Comparison of ENCODE assay signal across 8 cellular contexts in genomic region chr1:112713466-112714312, GRCh38. TPM values are rescaled to one million over a fixed set of nuclear protein-coding genes. Genes with fewer than 3 reads are reported as not detected.
DNase-seq lines count a peak whose midpoint lies in the region; TF ChIP-seq lines count a peak whose summit lies in the region.

No MANE protein-coding gene starts in this region.

- no peak overlapping the region for H3K27ac Mint-ChIP-seq in activated T-cell treated with anti-CD3 and anti-CD28 coated beads, Interleukin-2, amount 50 U/mL, for 24 hours
- no peak overlapping the region for H3K27ac Mint-ChIP-seq in neural crest cell (ENCODE audit: unreplicated experiment)

- peak overlapping the region; percentile 2 for H3K4me3 Mint-ChIP-seq in activated T-cell treated with anti-CD3 and anti-CD28 coated beads, Interleukin-2, amount 50 U/mL, for 24 hours
- H3K4me3 Mint-ChIP-seq in neural crest cell: peak overlapping the region; percentile 75

- no peak for DNase-seq in activated T-cell treated with anti-CD3 and anti-CD28 coated beads, Interleukin-2, amount 50 U/mL, for 24 hours
- DNase-seq in activated T-cell treated with anti-CD3 and anti-CD28 coated beads, Interleukin-2, amount 50 U/mL, for 1 hour: no peak
- DNase-seq in NCI-H2196 treated with DMSO at 0.1 percent for 48 hours (lab: John Stamatoyannopoulos, UW; ENCODE audit: unreplicated experiment): peak; percentile 40
- DNase-seq in dorsolateral prefrontal cortex: no peak
- no peak for DNase-seq in neural crest cell (ENCODE audit: low read depth, low spot score)
- DNase-seq in activated gamma-delta T cell treated with Interleukin-2 at 50 U/mL for 16 hours: no peak
- no peak for DNase-seq in NCI-H82 treated with DMSO at 0.1 percent for 48 hours (lab: John Stamatoyannopoulos, UW; ENCODE audit: unreplicated experiment)
- no peak for DNase-seq in NCI-H226

- no peaks in the 10 kb centered on the region for H3K9me3 Mint-ChIP-seq in activated T-cell treated with anti-CD3 and anti-CD28 coated beads, Interleukin-2, amount 50 U/mL, for 24 hours
- no peaks in the 10 kb centered on the region for H3K9me3 Mint-ChIP-seq in neural crest cell

- H3K4me3 ChIP-seq in dorsolateral prefrontal cortex: peak overlapping the region in 58 of 59 donors; percentile 35 to 94 (median 75)

- H3K4me1 Mint-ChIP-seq in activated T-cell treated with anti-CD3 and anti-CD28 coated beads, Interleukin-2, amount 50 U/mL, for 24 hours (ENCODE audit: low read depth): peaks cover 33% of the 10 kb centered on the region
- peaks cover 21% of the 10 kb centered on the region for H3K4me1 Mint-ChIP-seq in neural crest cell

- H3K27ac ChIP-seq in dorsolateral prefrontal cortex: peak overlapping the region in 17 of 59 donors; percentile 2 to 78 (median 49)

- TF ChIP-seq CTCF in dorsolateral prefrontal cortex (IDR thresholded peaks at IDR 0.05 in 54 of 56, conservative IDR thresholded peaks at IDR 0.05 in 2 of 56; ENCODE audit: low read depth in 1 of 56, partially characterized antibody in 56 of 56) (no peak), neural crest cell (conservative IDR thresholded peaks at IDR 0.05) (no peak)

- no peaks in the 10 kb centered on the region for H3K36me3 Mint-ChIP-seq in activated T-cell treated with anti-CD3 and anti-CD28 coated beads, Interleukin-2, amount 50 U/mL, for 24 hours (ENCODE audit: low read depth)
- no peaks in the 10 kb centered on the region for H3K36me3 Mint-ChIP-seq in neural crest cell (ENCODE audit: low read depth)

- intact Hi-C loops in dorsolateral prefrontal cortex (cut with DNase I): loop anchor here in 1 of 2 donors (5.0 to 10.0 kb wide), 3 partner anchors 161 to 331 kb away; no protein-coding TSS in a partner anchor

- H3K27me3 Mint-ChIP-seq in activated T-cell treated with anti-CD3 and anti-CD28 coated beads, Interleukin-2, amount 50 U/mL, for 24 hours: peaks cover 26% of the 10 kb centered on the region
- H3K27me3 Mint-ChIP-seq in neural crest cell (ENCODE audit: low read depth): peaks cover 64% of the 10 kb centered on the region

- H3K27me3 ChIP-seq in dorsolateral prefrontal cortex: no peaks in the 10 kb centered on the region

RNA-seq across cellular contexts. Expression of gene PPM1J, which starts 1.4 kb away (rescaled TPM):
- total RNA-seq in dorsolateral prefrontal cortex (10 to 100 TPM in 6 of 120 experiments, 1 to 10 TPM in 114; 2.4 to 11.9 (median 6.6) TPM), neural crest cell (1.1 and 1.4 TPM in 2 replicates)

RNA-seq across cellular contexts. Expression of gene RHOC, which starts 6.8 kb away (rescaled TPM):
- total RNA-seq in dorsolateral prefrontal cortex: 100 to 1,000 TPM in 21 of 120 experiments, 10 to 100 TPM in 99; 36.8 to 162 (median 72.5) TPM
- total RNA-seq in neural crest cell: 114 and 125 TPM in 2 replicates

RNA-seq across cellular contexts. Expression of gene MOV10, which starts 39.2 kb away (rescaled TPM):
- total RNA-seq in dorsolateral prefrontal cortex (10 to 100 TPM; 12.5 to 54.5 (median 25.7) TPM), neural crest cell (74.9 and 77.2 TPM in 2 replicates)
